Comparison of ENCODE assay signal across 18 cellular contexts in genomic region chr12:12524128-12524527, GRCh38.
"Had no signal": no experiment of that assay in that cellular context is flagged by ENCODE, and none has a peak within 500 bp of the region (broad histone marks: within the 10 kb centered on the region; RNA-seq: fewer than 3 reads in every experiment).

No MANE protein-coding gene starts in this region.

- H3K27me3 Mint-ChIP-seq: activated naive CD4-positive, alpha-beta T cell treated with anti-CD3 and anti-CD28 coated beads, Interleukin-2, amount 10 ng/mL, durations not matched to agents 7 days and 5 days; memory B cell; naive thymus-derived CD8-positive, alpha-beta T cell; stimulated activated memory B cell treated with anti-CD40 and anti-IgM and Interleukin-4, amounts not matched to agents 10 μg/mL and 1 μg/mL and 100 μg/mL, for 72 hours had no signal

- H2AFZ ChIP-seq: parathyroid adenoma had no signal

- H3K4me3 Mint-ChIP-seq: activated naive CD4-positive, alpha-beta T cell treated with anti-CD3 and anti-CD28 coated beads, Interleukin-2, amount 10 ng/mL, durations not matched to agents 7 days and 5 days; memory B cell; naive thymus-derived CD8-positive, alpha-beta T cell; stimulated activated memory B cell treated with anti-CD40 and anti-IgM and Interleukin-4, amounts not matched to agents 10 μg/mL and 1 μg/mL and 100 μg/mL, for 72 hours had no signal

- H3K4me3 ChIP-seq: adrenal gland, cardiac muscle cell, esophagus muscularis mucosa, transverse colon had no signal

- H3K36me3 Mint-ChIP-seq: memory B cell had no signal

- H3K27me3 ChIP-seq: adrenal gland, cardiac muscle cell, esophagus muscularis mucosa, neutrophil, transverse colon had no signal

- H3K27ac ChIP-seq: cardiac muscle cell, esophagus muscularis mucosa, neutrophil, parathyroid adenoma, VCaP had no signal

- H3K9me3 ChIP-seq: adrenal gland, esophagus muscularis mucosa, neutrophil, transverse colon had no signal

- H3K27ac Mint-ChIP-seq: activated naive CD4-positive, alpha-beta T cell treated with anti-CD3 and anti-CD28 coated beads, Interleukin-2, amount 10 ng/mL, durations not matched to agents 7 days and 5 days; memory B cell; stimulated activated memory B cell treated with anti-CD40 and anti-IgM and Interleukin-4, amounts not matched to agents 10 μg/mL and 1 μg/mL and 100 μg/mL, for 72 hours had no signal

- DNase-seq: activated CD4-positive, alpha-beta T cell treated with anti-CD3 and anti-CD28 coated beads for 1 hour; activated CD4-positive, alpha-beta T cell treated with anti-CD3 and anti-CD28 coated beads, Interleukin-2, amount 50 U/mL, for 4 hours; activated naive CD4-positive, alpha-beta T cell treated with anti-CD3 and anti-CD28 coated beads, Interleukin-2, amount 10 ng/mL, durations not matched to agents 7 days and 5 days; adrenal gland; hypothalamus; kidney; left ventricle myocardium superior; naive thymus-derived CD8-positive, alpha-beta T cell; stimulated activated CD4-positive, alpha-beta T cell treated with anti-CD3 and anti-CD28 coated beads, Interleukin-2, amount 100 ng/mL, for 48 hours; T-helper 1 cell; transverse colon had no signal

- H3K9me3 Mint-ChIP-seq: activated naive CD4-positive, alpha-beta T cell treated with anti-CD3 and anti-CD28 coated beads, Interleukin-2, amount 10 ng/mL, durations not matched to agents 7 days and 5 days; memory B cell; stimulated activated memory B cell treated with anti-CD40 and anti-IgM and Interleukin-4, amounts not matched to agents 10 μg/mL and 1 μg/mL and 100 μg/mL, for 72 hours had no signal

- ATAC-seq: left ventricle myocardium superior; naive thymus-derived CD8-positive, alpha-beta T cell; stimulated activated memory B cell treated with anti-CD40 and anti-IgM and Interleukin-4, amounts not matched to agents 10 μg/mL and 1 μg/mL and 100 μg/mL, for 72 hours had no signal

- H3K36me3 ChIP-seq: cardiac muscle cell, neutrophil, transverse colon had no signal

- H3K4me1 Mint-ChIP-seq: stimulated activated memory B cell treated with anti-CD40 and anti-IgM and Interleukin-4, amounts not matched to agents 10 μg/mL and 1 μg/mL and 100 μg/mL, for 72 hours had no signal
